In the genomic region with DNA sequence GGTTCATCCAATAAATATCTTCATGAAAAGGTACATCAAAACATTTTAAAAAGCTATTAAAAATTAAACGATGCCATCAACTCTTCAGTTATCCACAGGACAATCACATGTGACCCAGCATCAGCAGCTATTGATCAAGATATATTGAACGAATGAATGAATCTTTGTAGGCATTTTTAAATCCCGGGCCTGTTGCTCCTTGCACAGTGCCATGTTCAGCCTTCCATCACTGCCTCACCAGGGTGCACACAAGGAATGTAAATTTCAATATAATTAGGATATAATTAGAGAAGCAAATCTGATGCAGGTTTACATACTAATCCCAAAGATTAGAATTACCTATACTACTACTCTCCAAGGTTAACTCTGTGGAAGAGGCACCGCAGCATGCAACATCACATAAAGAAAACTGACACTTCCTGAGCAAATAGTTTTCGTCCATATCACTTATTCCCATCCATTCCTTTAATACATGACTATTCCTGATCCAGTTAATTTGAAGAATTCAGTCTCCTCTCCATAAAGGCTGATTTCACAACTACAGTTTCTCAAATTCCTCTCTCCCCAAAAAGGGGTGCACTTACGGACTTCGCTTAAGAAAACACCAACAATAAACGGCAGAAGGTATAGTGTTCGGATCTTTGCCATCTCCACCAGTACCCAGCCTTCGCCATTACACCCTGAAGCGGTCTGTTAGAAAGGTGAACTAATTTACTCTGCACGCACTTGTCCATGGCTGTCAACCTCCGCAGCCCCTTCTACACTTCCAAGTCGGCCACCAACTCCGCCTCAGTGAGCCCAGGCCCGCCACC, we compare ENCODE assay signal across 2 cellular contexts.
TF ChIP-seq lines count a peak whose summit lies in the region.

No MANE protein-coding gene starts in this region.

TF ChIP-seq in GM12878, 131 proteins besides CTCF, POLR2A, EP300 and RAD21:
- TF ChIP-seq TCF12 (IDR thresholded peaks at IDR 0.05; ENCODE audit: low read depth, low read length) (0 out of 2 replicates have a peak, but pooled peaks have one; percentile 8), NR2C1 (IDR thresholded peaks at IDR 0.05) (no peak), STAT1 (conservative IDR thresholded peaks at IDR 0.05) (no peak), HCFC1 (IDR thresholded peaks at IDR 0.05; ENCODE audit: low read length) (no peak), ZNF24 (IDR thresholded peaks at IDR 0.05) (peak; percentile 71), YY1 (IDR thresholded peaks at IDR 0.05; ENCODE audit: low read depth, low read length) (peak; percentile 57; the same call in 1 of the 2 replicates)

TF ChIP-seq in HepG2, 621 proteins besides CTCF, POLR2A, EP300 and RAD21:
- peak; percentile 35; the same call in 1 of the 2 replicates for TF ChIP-seq HDAC1 (CRISPR knock-in tag; IDR thresholded peaks at IDR 0.05)
- TF ChIP-seq ZNF432 (CRISPR knock-in tag; IDR thresholded peaks at IDR 0.05; ENCODE audit: borderline replicate concordance): no peak
- TF ChIP-seq ZNF335 (CRISPR knock-in tag; IDR thresholded peaks at IDR 0.05): no peak
- no peak for TF ChIP-seq HNRNPH1 (optimal IDR thresholded peaks at IDR 0.05; ENCODE audit: low read depth, low read length)
- peak; percentile 69; the same call in 1 of the 2 replicates for TF ChIP-seq ZNF24 (IDR thresholded peaks at IDR 0.05)
- TF ChIP-seq GMEB1 (CRISPR knock-in tag; IDR thresholded peaks at IDR 0.05; ENCODE audit: borderline replicate concordance): no peak
- 0 out of 2 replicates have a peak, but pooled peaks have one; percentile 24 for TF ChIP-seq ZNF414 (CRISPR knock-in tag; IDR thresholded peaks at IDR 0.05)
- TF ChIP-seq ELF1 (CRISPR knock-in tag; IDR thresholded peaks at IDR 0.05): no peak
- TF ChIP-seq AFF4 (CRISPR knock-in tag; IDR thresholded peaks at IDR 0.05): no peak
- no peak for TF ChIP-seq ZBTB8A (CRISPR knock-in tag; IDR thresholded peaks at IDR 0.05; ENCODE audit: borderline replicate concordance, low read depth)
- TF ChIP-seq, protein P1, sequence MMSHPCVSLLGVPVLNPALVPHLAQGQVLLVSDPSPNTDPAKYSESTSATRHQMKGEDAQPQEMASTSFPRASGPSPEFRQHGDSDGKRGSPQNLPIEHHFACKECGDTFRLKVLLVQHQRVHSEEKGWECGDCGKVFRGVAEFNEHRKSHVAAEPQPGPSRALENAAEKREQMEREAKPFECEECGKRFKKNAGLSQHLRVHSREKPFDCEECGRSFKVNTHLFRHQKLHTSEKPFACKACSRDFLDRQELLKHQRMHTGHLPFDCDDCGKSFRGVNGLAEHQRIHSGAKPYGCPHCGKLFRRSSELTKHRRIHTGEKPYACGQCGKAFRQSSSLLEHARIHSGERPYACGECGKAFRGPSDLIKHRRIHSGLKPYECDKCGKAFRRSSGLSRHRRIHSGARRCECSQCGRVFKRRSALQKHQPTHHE (CRISPR knock-in tag; IDR thresholded peaks at IDR 0.05; ENCODE audit: borderline replicate concordance): no peak
- no peak for TF ChIP-seq CEBPZ (IDR thresholded peaks at IDR 0.05; ENCODE audit: low read length)
- TF ChIP-seq FOXA3 (CRISPR knock-in tag; IDR thresholded peaks at IDR 0.05): no peak
- TF ChIP-seq, protein P2, sequence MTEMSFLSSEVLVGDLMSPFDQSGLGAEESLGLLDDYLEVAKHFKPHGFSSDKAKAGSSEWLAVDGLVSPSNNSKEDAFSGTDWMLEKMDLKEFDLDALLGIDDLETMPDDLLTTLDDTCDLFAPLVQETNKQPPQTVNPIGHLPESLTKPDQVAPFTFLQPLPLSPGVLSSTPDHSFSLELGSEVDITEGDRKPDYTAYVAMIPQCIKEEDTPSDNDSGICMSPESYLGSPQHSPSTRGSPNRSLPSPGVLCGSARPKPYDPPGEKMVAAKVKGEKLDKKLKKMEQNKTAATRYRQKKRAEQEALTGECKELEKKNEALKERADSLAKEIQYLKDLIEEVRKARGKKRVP (CRISPR knock-in tag; IDR thresholded peaks at IDR 0.05): no peak
- no peak for TF ChIP-seq TGIF2 (CRISPR knock-in tag; IDR thresholded peaks at IDR 0.05)
- TF ChIP-seq ZNF550 (CRISPR knock-in tag; IDR thresholded peaks at IDR 0.05; ENCODE audit: borderline replicate concordance): no peak
- no peak for TF ChIP-seq ZFAT (CRISPR knock-in tag; conservative IDR thresholded peaks at IDR 0.05)
- TF ChIP-seq, protein P3, sequence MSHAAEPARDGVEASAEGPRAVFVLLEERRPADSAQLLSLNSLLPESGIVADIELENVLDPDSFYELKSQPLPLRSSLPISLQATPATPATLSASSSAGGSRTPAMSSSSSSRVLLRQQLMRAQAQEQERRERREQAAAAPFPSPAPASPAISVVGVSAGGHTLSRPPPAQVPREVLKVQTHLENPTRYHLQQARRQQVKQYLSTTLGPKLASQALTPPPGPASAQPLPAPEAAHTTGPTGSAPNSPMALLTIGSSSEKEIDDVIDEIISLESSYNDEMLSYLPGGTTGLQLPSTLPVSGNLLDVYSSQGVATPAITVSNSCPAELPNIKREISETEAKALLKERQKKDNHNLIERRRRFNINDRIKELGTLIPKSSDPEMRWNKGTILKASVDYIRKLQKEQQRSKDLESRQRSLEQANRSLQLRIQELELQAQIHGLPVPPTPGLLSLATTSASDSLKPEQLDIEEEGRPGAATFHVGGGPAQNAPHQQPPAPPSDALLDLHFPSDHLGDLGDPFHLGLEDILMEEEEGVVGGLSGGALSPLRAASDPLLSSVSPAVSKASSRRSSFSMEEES (CRISPR knock-in tag; IDR thresholded peaks at IDR 0.05): 0 out of 2 replicates have a peak, but pooled peaks have one; percentile 2
- TF ChIP-seq ERF (CRISPR knock-in tag; IDR thresholded peaks at IDR 0.05): no peak
- 0 out of 2 replicates have a peak, but pooled peaks have one; percentile 1 for TF ChIP-seq ARID2 (CRISPR knock-in tag; IDR thresholded peaks at IDR 0.05; ENCODE audit: borderline replicate concordance)
